In genomic region chr12:121248611-121249010, GRCh38 we compare ENCODE assay signal across 12 cellular contexts. TPM values are rescaled to one million over a fixed set of nuclear protein-coding genes. Genes with fewer than 3 reads are reported as not detected.
DNase-seq lines count a peak whose midpoint lies in the region; ATAC-seq, FAIRE-seq and TF ChIP-seq lines count a peak whose summit lies in the region.
"Had no signal": no experiment of that assay in that cellular context is flagged by ENCODE, and none has a peak within 500 bp of the region (broad histone marks: within the 10 kb centered on the region; RNA-seq: fewer than 3 reads in every experiment).

No MANE protein-coding gene starts in this region.

- intact Hi-C loops in breast epithelium (cut with DNase I; ENCODE audit: low total_unique reads), result no loop called here

- no peaks in the 10 kb centered on the region for H3K4me1 ChIP-seq in breast epithelium

- peaks cover 17% of the 10 kb centered on the region; the same call in 1 of the 2 replicates for H3F3A ChIP-seq in SU-DHL-6 (ENCODE audit: insufficient read depth)

- peak overlapping the region; percentile 61 for H3K27ac ChIP-seq in SU-DHL-6 (ENCODE audit: low read depth, low read length)
- H3K27ac ChIP-seq in breast epithelium, result no peak overlapping the region

- TF ChIP-seq POLR2A in breast epithelium (IDR thresholded peaks at IDR 0.05), result no peak

- H3K27me3 ChIP-seq in SU-DHL-6 (ENCODE audit: low read length), result no peaks in the 10 kb centered on the region
- no peaks in the 10 kb centered on the region for H3K27me3 ChIP-seq in breast epithelium

- ATAC-seq in GM18498 (IDR thresholded peaks at IDR 0.05; ENCODE audit: unreplicated experiment) (peak; percentile 91), GM19467 (IDR thresholded peaks at IDR 0.05; ENCODE audit: unreplicated experiment) (peak; percentile 85), HG02943 (IDR thresholded peaks at IDR 0.05; ENCODE audit: low read depth, unreplicated experiment) (peak; percentile 68)
- ATAC-seq: natural killer cell treated with Interleukin-12 subunit alpha and Interleukin-12 subunit beta and Interleukin-15 and Interleukin-18, amount 100 ng/mL, for 72 hours had no signal

- DNase-seq in Kasumi-1 (lab: John Stamatoyannopoulos, UW) (no peak), occipital lobe (lab: John Stamatoyannopoulos, UW) (no peak), RCC 7860 (ENCODE audit: low spot score) (no peak), breast epithelium (ENCODE audit: low spot score in 2 of 2) (no peak)
- DNase-seq: activated naive CD4-positive, alpha-beta T cell treated with anti-CD3 and anti-CD28 coated beads for 36 hours; GDM1 had no signal

- H3K36me3 ChIP-seq in SU-DHL-6 (ENCODE audit: low read length) (no peaks in the 10 kb centered on the region), breast epithelium (peaks cover 7% of the 10 kb centered on the region)

- no peaks in the 10 kb centered on the region for H3K79me2 ChIP-seq in SU-DHL-6 (ENCODE audit: insufficient read depth, low read length)

- peak overlapping the region; percentile 52 for H2AFZ ChIP-seq in SU-DHL-6 (ENCODE audit: low read depth, low read length, severe bottlenecking)

- TF ChIP-seq CTCF in SU-DHL-6 (IDR thresholded peaks at IDR 0.05; ENCODE audit: insufficient read depth, low read length, poor library complexity, severe bottlenecking), result no peak
- no peak for TF ChIP-seq CTCF in breast epithelium (IDR thresholded peaks at IDR 0.05)

- no peaks in the 10 kb centered on the region for H4K20me1 ChIP-seq in SU-DHL-6 (ENCODE audit: low read depth, low read length)

- no peak for FAIRE-seq in RCC 7860 (lab: Jason Lieb, UNC)
- FAIRE-seq: keratinocyte had no signal

- no peaks in the 10 kb centered on the region for H3K9me2 ChIP-seq in SU-DHL-6 (replicated peaks; ENCODE audit: insufficient read depth, low read length)

- H3K9ac ChIP-seq in SU-DHL-6 (ENCODE audit: low read length), result peak overlapping the region; percentile 30; the same call in 1 of the 2 replicates

- H3K4me2 ChIP-seq in SU-DHL-6 (ENCODE audit: low read depth, low read length, poor library complexity, severe bottlenecking), result peak overlapping the region; percentile 38

- H3K4me3 ChIP-seq in SU-DHL-6 (ENCODE audit: insufficient read depth, low read length, poor library complexity, severe bottlenecking), result no peak overlapping the region
- H3K4me3 ChIP-seq in breast epithelium, result no peak overlapping the region

- H3K9me3 ChIP-seq in SU-DHL-6 (ENCODE audit: insufficient read depth, low read length) (no peaks in the 10 kb centered on the region), breast epithelium (no peaks in the 10 kb centered on the region)

RNA-seq across cellular contexts. Expression of gene P2RX4, which starts 38.7 kb away (rescaled TPM):
- 6.6 TPM for total RNA-seq in occipital lobe
- total RNA-seq in breast epithelium, result 100 to 1,000 TPM in 1 of 3 donors, 10 to 100 TPM in 2; 62.9 to 114 (median 86.9) TPM

RNA-seq across cellular contexts. Expression of gene CAMKK2, which starts 47.9 kb away (rescaled TPM):
- total RNA-seq in occipital lobe, result 41.6 TPM
- 10 to 100 TPM; 27.4 to 32.0 (median 29.2) TPM for total RNA-seq in breast epithelium
